13 cellular contexts compared by ENCODE assay signal in the genomic region with DNA sequence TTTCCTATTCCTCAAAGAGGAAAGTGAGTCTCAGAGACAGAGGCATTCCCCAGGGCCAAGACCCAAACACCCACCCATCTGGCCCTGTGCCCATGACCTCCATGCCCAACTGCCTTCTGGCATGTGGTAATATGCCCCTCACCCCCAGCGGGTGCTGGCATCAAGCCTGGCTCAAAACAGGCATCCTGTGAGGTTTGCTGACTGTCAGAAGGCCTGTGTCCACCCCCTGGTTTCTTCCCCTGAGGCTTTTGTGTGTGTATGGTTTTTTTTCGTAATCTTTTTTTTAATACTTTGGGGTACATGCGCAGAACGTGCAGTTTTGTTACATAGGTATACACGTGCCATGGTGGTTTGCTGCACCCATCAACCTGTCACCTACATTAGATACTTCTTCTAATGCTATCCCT. TPM values are rescaled to one million over a fixed set of nuclear protein-coding genes. Genes with fewer than 3 reads are reported as not detected.
DNase-seq lines count a peak whose midpoint lies in the region; TF ChIP-seq lines count a peak whose summit lies in the region.
"Had no signal": no experiment of that assay in that cellular context is flagged by ENCODE, and none has a peak within 500 bp of the region (broad histone marks: within the 10 kb centered on the region; RNA-seq: fewer than 3 reads in every experiment).

No MANE protein-coding gene starts in this region.

- H3K4me1 Mint-ChIP-seq in glutamatergic neuron (ENCODE audit: low read depth, unreplicated experiment): no peaks in the 10 kb centered on the region

- peaks cover 2% of the 10 kb centered on the region for H3K9me3 Mint-ChIP-seq in glutamatergic neuron (ENCODE audit: unreplicated experiment)
- H3K9me3 Mint-ChIP-seq: mesothelial cell of epicardium had no signal

- no peak overlapping the region for H2AFZ ChIP-seq in osteoblast (ENCODE audit: low read length)

- H4K20me1 ChIP-seq in BLaER1 (peaks cover 34% of the 10 kb centered on the region; the same call in 1 of the 2 replicates), osteoblast (ENCODE audit: insufficient read depth, low read length) (no peaks in the 10 kb centered on the region)

- H3K4me1 ChIP-seq in BLaER1 (peaks cover 40% of the 10 kb centered on the region), osteoblast (ENCODE audit: insufficient read depth, low read length) (peaks cover 23% of the 10 kb centered on the region)

- no peaks in the 10 kb centered on the region for H3K36me3 Mint-ChIP-seq in glutamatergic neuron (ENCODE audit: unreplicated experiment)

- H3K4me3 ChIP-seq in BLaER1: no peak overlapping the region
- no peak overlapping the region for H3K4me3 ChIP-seq in osteoblast (ENCODE audit: insufficient read depth, low read length)

- H3K4me3 Mint-ChIP-seq in glutamatergic neuron (ENCODE audit: unreplicated experiment): no peak overlapping the region
- H3K4me3 Mint-ChIP-seq: activated CD8-positive, alpha-beta T cell treated with anti-CD3 and anti-CD28 coated beads, Interleukin-2, amount 10 ng/mL, durations not matched to agents 7 days and 5 days; mesothelial cell of epicardium had no signal

- no peak overlapping the region for H3K27ac ChIP-seq in BLaER1
- H3K27ac ChIP-seq in osteoblast (ENCODE audit: low read depth, low read length): no peak overlapping the region

- H3K27me3 ChIP-seq in BLaER1 (no peaks in the 10 kb centered on the region), osteoblast (ENCODE audit: insufficient read depth, low read length) (no peaks in the 10 kb centered on the region)

- H3K9me3 ChIP-seq in BLaER1 (no peaks in the 10 kb centered on the region), osteoblast (ENCODE audit: low read depth, low read length) (no peaks in the 10 kb centered on the region)

- TF ChIP-seq CTCF in osteoblast (IDR thresholded peaks at IDR 0.05; ENCODE audit: extremely low read depth, low read depth, low read length): no peak
- no peak for TF ChIP-seq CTCF in glutamatergic neuron (IDR thresholded peaks at IDR 0.05; ENCODE audit: partially characterized antibody, unreplicated experiment)

- H3K27me3 Mint-ChIP-seq in glutamatergic neuron (ENCODE audit: unreplicated experiment): peaks cover 8% of the 10 kb centered on the region

- no peaks in the 10 kb centered on the region for H3K79me2 ChIP-seq in osteoblast (ENCODE audit: insufficient read depth, low read length)

- peak overlapping the region; percentile 79 for H3K4me2 ChIP-seq in BLaER1
- H3K4me2 ChIP-seq in osteoblast (ENCODE audit: insufficient read depth, low read length): peak overlapping the region; percentile 29

- DNase-seq in NCI-H226: peak; percentile 61
- DNase-seq in epidermal melanocyte (ENCODE audit: insufficient read length, low spot score): peak; percentile 90
- peak; percentile 84 for DNase-seq in osteoblast (ENCODE audit: insufficient read length, low spot score, missing footprints)
- no peak for DNase-seq in retina
- no peak for DNase-seq in glutamatergic neuron
- no peak for DNase-seq in HT-29 (ENCODE audit: low spot score)
- DNase-seq in NCI-H2227 treated with DMSO at 0.1 percent for 48 hours (lab: John Stamatoyannopoulos, UW): no peak
- DNase-seq: activated CD8-positive, alpha-beta T cell treated with anti-CD3 and anti-CD28 coated beads, Interleukin-2, amount 10 ng/mL, durations not matched to agents 7 days and 5 days; activated naive CD4-positive, alpha-beta T cell treated with anti-CD3 and anti-CD28 coated beads, Interleukin-2, amount 50 U/mL, for 16 hours; NCI-H510A treated with DMSO at 0.1 percent for 48 hours had no signal

- no peak overlapping the region for H3K27ac Mint-ChIP-seq in glutamatergic neuron (ENCODE audit: unreplicated experiment)
- H3K27ac Mint-ChIP-seq: activated CD8-positive, alpha-beta T cell treated with anti-CD3 and anti-CD28 coated beads, Interleukin-2, amount 10 ng/mL, durations not matched to agents 7 days and 5 days; mesothelial cell of epicardium had no signal

- H3K36me3 ChIP-seq in BLaER1 (no peaks in the 10 kb centered on the region), osteoblast (ENCODE audit: insufficient read depth, low read length) (no peaks in the 10 kb centered on the region)

- no peak overlapping the region for H3K9ac ChIP-seq in BLaER1

RNA-seq across cellular contexts. Expression of a gene that starts 7.6 kb away (rescaled TPM):
- total RNA-seq in osteoblast (253 and 295 TPM in 2 replicates), glutamatergic neuron (ENCODE audit: unreplicated experiment) (23.0 TPM)
- total RNA-seq in HT-29 (2014; rRNA removed; shearing (Covaris generic)): 30.8 and 35.8 TPM in 2 replicates

RNA-seq across cellular contexts. Expression of a gene that starts 34.5 kb away (rescaled TPM):
- total RNA-seq in osteoblast: not detected in 2 replicates
- total RNA-seq in glutamatergic neuron (ENCODE audit: unreplicated experiment): not detected
- not detected in 2 replicates for total RNA-seq in HT-29 (2014; rRNA removed; shearing (Covaris generic))
- total RNA-seq: activated CD8-positive, alpha-beta T cell treated with anti-CD3 and anti-CD28 coated beads, Interleukin-2, amount 10 ng/mL, durations not matched to agents 7 days and 5 days; dermis microvascular lymphatic vessel endothelial cell had no signal

RNA-seq across cellular contexts. Expression of a gene that starts 49.4 kb away (rescaled TPM):
- total RNA-seq in osteoblast (5.4 and 6.5 TPM in 2 replicates), glutamatergic neuron (ENCODE audit: unreplicated experiment) (3.8 TPM)
- total RNA-seq in HT-29 (2014; rRNA removed; shearing (Covaris generic)): 98.0 and 106 TPM in 2 replicates

RNA-seq across cellular contexts. Expression of a gene that starts 57.4 kb away (rescaled TPM):
- 12.7 and 183 TPM in 2 replicates for total RNA-seq in osteoblast
- 260 TPM for total RNA-seq in glutamatergic neuron (ENCODE audit: unreplicated experiment)
- 12.7 and 19.4 TPM in 2 replicates for total RNA-seq in HT-29 (2014; rRNA removed; shearing (Covaris generic))

Comparison
In these comparisons a context has a peak if more than half of its experiments do, and no peak if none do; other contexts are left out.
1. DNase-seq: peak in NCI-H226 (single experiment), epidermal melanocyte (single experiment) and osteoblast (single experiment); none in retina (single experiment), glutamatergic neuron (single experiment), HT-29 (single experiment) and NCI-H2227 treated with DMSO at 0.1 percent for 48 hours (single experiment).
2. RNA of a gene that starts 49.4 kb away (total RNA-seq): 98.0 to 106 TPM in HT-29; 5.4 to 6.5 TPM in osteoblast and 3.8 TPM in glutamatergic neuron (single experiment); every median in the first group is over 10 times any median in the second.